8 cellular contexts compared by ENCODE assay signal in the genomic region with DNA sequence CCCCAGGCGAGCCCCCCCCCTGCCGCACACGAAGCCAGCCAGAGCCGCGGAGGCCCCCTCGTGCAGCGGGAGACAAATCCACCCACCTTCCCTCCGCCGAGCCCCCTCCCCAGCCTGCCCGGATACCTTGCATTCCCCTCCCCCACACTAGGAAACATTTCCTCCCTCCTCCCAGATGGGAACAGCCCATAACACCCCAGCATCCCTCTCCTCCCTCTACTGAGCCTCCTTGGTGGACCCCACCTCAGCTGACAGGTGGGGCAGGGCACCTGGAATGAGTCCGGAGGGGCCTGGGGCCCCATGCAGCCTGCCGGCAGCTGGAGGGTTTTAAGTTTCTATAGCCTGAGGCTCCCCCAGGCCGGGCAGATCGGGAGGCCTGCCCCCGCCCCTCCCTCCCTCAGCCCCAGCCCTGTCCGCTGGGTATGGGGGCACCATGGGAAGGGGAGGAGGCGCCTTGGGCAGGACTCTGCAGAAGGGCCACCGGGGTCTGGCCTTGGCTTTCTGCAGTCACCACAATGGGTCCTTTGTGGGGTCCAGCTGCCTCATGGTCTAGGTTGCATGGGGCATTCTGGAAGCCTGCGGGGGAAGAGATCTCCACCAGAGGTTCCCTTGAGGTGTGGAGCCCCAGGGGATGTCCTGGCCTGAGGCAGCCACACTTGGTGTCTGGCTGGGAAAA. TPM values are rescaled to one million over a fixed set of nuclear protein-coding genes. Genes with fewer than 3 reads are reported as not detected.
DNase-seq lines count a peak whose midpoint lies in the region; ATAC-seq and TF ChIP-seq lines count a peak whose summit lies in the region.

No MANE protein-coding gene starts in this region.

- H3K27me3 ChIP-seq in mucosa of stomach (ENCODE audit: control insufficient read depth, insufficient read depth, low read length) = no peaks in the 10 kb centered on the region

- peak; percentile 12 for ATAC-seq in activated CD4-positive, alpha-beta T cell treated with anti-CD3 and anti-CD28 coated beads for 36 hours
- ATAC-seq in GM21367 (IDR thresholded peaks at IDR 0.05; ENCODE audit: unreplicated experiment) = no peak
- no peak for ATAC-seq in activated CD4-positive, CD25-positive, alpha-beta regulatory T cell treated with anti-CD3 and anti-CD28 coated beads, Interleukin-2, amount 50 U/mL, for 24 hours

- peaks cover 5% of the 10 kb centered on the region for H3K36me3 Mint-ChIP-seq in activated CD4-positive, alpha-beta T cell treated with anti-CD3 and anti-CD28 coated beads for 36 hours (ENCODE audit: low read depth)

- no peak for TF ChIP-seq CTCF in epithelial cell of esophagus (IDR thresholded peaks at IDR 0.05; ENCODE audit: insufficient read depth, low read depth, low read length, missing control alignments)

- H3K36me3 ChIP-seq in SK-N-MC (ENCODE audit: insufficient read depth, low read length) (no peaks in the 10 kb centered on the region), mucosa of stomach (ENCODE audit: control insufficient read depth, insufficient read depth, low read length) (no peaks in the 10 kb centered on the region)

- H3K9me3 ChIP-seq in SK-N-MC (ENCODE audit: low read depth, low read length) (no peaks in the 10 kb centered on the region), mucosa of stomach (ENCODE audit: control insufficient read depth, low read length) (no peaks in the 10 kb centered on the region)

- POLR2A ChIA-PET in activated CD4-positive, alpha-beta T cell treated with anti-CD3 and anti-CD28 coated beads for 36 hours (lab: Charles Lee) = interaction anchor here (0.9 to 1.5 kb wide), 2 partner anchors 62 to 70 kb away, joined by 3 to 4 read pairs; no protein-coding TSS in a partner anchor

- H3K4me3 Mint-ChIP-seq in activated CD4-positive, alpha-beta T cell treated with anti-CD3 and anti-CD28 coated beads for 36 hours = peak overlapping the region; percentile 79

- intact Hi-C loops in activated CD4-positive, alpha-beta T cell treated with anti-CD3 and anti-CD28 coated beads for 36 hours (cut with DNase I, micrococcal nuclease) = loop anchor here (1.0 to 5.0 kb wide), 6 partner anchors 27 to 223 kb away; a partner anchor contains a TSS

- no peak overlapping the region for H3K27ac ChIP-seq in SK-N-MC

- peaks cover 34% of the 10 kb centered on the region for H3K4me1 ChIP-seq in mucosa of stomach (ENCODE audit: control insufficient read depth, insufficient read depth, low read length)

- H3K9me3 Mint-ChIP-seq in activated CD4-positive, alpha-beta T cell treated with anti-CD3 and anti-CD28 coated beads for 36 hours (ENCODE audit: low read depth) = no peaks in the 10 kb centered on the region

- DNase-seq in activated CD4-positive, alpha-beta T cell treated with anti-CD3 and anti-CD28 coated beads for 36 hours = peak; percentile 28
- DNase-seq in activated CD4-positive, alpha-beta T cell treated with anti-CD3 and anti-CD28 coated beads for 48 hours = no peak
- no peak for DNase-seq in SK-N-MC (ENCODE audit: low read depth, low spot score)
- DNase-seq in epithelial cell of esophagus (ENCODE audit: low read depth) = no peak
- DNase-seq in T-helper 9 cell = no peak

- peaks cover 42% of the 10 kb centered on the region for H3K4me1 Mint-ChIP-seq in activated CD4-positive, alpha-beta T cell treated with anti-CD3 and anti-CD28 coated beads for 36 hours

- peak overlapping the region; percentile 55 for H3K27ac Mint-ChIP-seq in activated CD4-positive, alpha-beta T cell treated with anti-CD3 and anti-CD28 coated beads for 36 hours

- H3K9ac ChIP-seq in SK-N-MC (ENCODE audit: insufficient read length) = peak overlapping the region; percentile 62
- peak overlapping the region; percentile 95 for H3K9ac ChIP-seq in mucosa of stomach (ENCODE audit: low read length)

- peak overlapping the region; percentile 86 for H3K4me3 ChIP-seq in SK-N-MC
- peak overlapping the region; percentile 83 for H3K4me3 ChIP-seq in epithelial cell of esophagus (ENCODE audit: low read length)
- peak overlapping the region; percentile 54 for H3K4me3 ChIP-seq in mucosa of stomach (ENCODE audit: low read length)

- H3K27me3 Mint-ChIP-seq in activated CD4-positive, alpha-beta T cell treated with anti-CD3 and anti-CD28 coated beads for 36 hours = no peaks in the 10 kb centered on the region

- CTCF ChIA-PET in activated CD4-positive, alpha-beta T cell treated with anti-CD3 and anti-CD28 coated beads for 36 hours (lab: Charles Lee) = interaction anchor here (0.6 to 1.4 kb wide), 2 partner anchors 70 to 118 kb away, joined by 3 to 4 read pairs; no protein-coding TSS in a partner anchor

RNA-seq across cellular contexts. Expression of a gene that starts 0.7 kb away (rescaled TPM):
- 10 to 100 TPM; 40.3 to 50.0 TPM for total RNA-seq in activated CD4-positive, alpha-beta T cell treated with anti-CD3 and anti-CD28 coated beads for 36 hours
